22 cellular contexts compared by ENCODE assay signal in genomic region chr13:99608345-99608744, GRCh38. TPM values are rescaled to one million over a fixed set of nuclear protein-coding genes. Genes with fewer than 3 reads are reported as not detected.
A peak's percentile ranks its signal among the peaks of the same experiment; 100 is the strongest.
DNase-seq lines count a peak whose midpoint lies in the region; ATAC-seq and TF ChIP-seq lines count a peak whose summit lies in the region.
"Had no signal": no experiment of that assay in that cellular context is flagged by ENCODE, and none has a peak within 500 bp of the region (broad histone marks: within the 10 kb centered on the region; RNA-seq: fewer than 3 reads in every experiment).

No MANE protein-coding gene starts in this region.

- no peaks in the 10 kb centered on the region for H3K9me3 Mint-ChIP-seq in activated T-cell treated with anti-CD3 and anti-CD28 coated beads, Interleukin-2, amount 50 U/mL, for 4 hours
- H3K9me3 Mint-ChIP-seq in IgD-negative memory B cell (no peaks in the 10 kb centered on the region), osteocyte (ENCODE audit: unreplicated experiment) (no peaks in the 10 kb centered on the region)
- H3K9me3 Mint-ChIP-seq in effector memory CD8-positive, alpha-beta T cell: no peaks in the 10 kb centered on the region

- TF ChIP-seq CTCF in osteocyte (IDR thresholded peaks at IDR 0.05) (no peak), left lung (IDR thresholded peaks at IDR 0.05) (no peak)

- peaks cover 29% of the 10 kb centered on the region for H3K4me1 Mint-ChIP-seq in activated T-cell treated with anti-CD3 and anti-CD28 coated beads, Interleukin-2, amount 50 U/mL, for 4 hours (ENCODE audit: low read depth)
- H3K4me1 Mint-ChIP-seq in IgD-negative memory B cell (peaks cover 23 to 28% (median 28%) of the 10 kb centered on the region in 3 donors), osteocyte (ENCODE audit: unreplicated experiment) (peaks cover 25% of the 10 kb centered on the region)
- peaks cover 22 to 24% of the 10 kb centered on the region in 2 donors for H3K4me1 Mint-ChIP-seq in effector memory CD8-positive, alpha-beta T cell (ENCODE audit: low read depth in 2 of 2)

- no peak overlapping the region for H3K4me3 ChIP-seq in left lung
- H3K4me3 ChIP-seq: esophagus muscularis mucosa, GM12878, psoas muscle, thyroid gland had no signal

- no peak overlapping the region for H3K27ac ChIP-seq in left lung
- H3K27ac ChIP-seq: esophagus muscularis mucosa, psoas muscle, thyroid gland had no signal

- H3K9me3 ChIP-seq in left lung: no peaks in the 10 kb centered on the region
- H3K9me3 ChIP-seq: esophagus muscularis mucosa, psoas muscle, thyroid gland had no signal

- no peak for ATAC-seq in activated T-cell treated with anti-CD3 and anti-CD28 coated beads, Interleukin-2, amount 50 U/mL, for 4 hours
- no peak for ATAC-seq in effector memory CD8-positive, alpha-beta T cell (replicated peaks)
- no peak for ATAC-seq in left lung
- ATAC-seq: GM12878, psoas muscle had no signal

- no peaks in the 10 kb centered on the region for H3K27me3 Mint-ChIP-seq in activated T-cell treated with anti-CD3 and anti-CD28 coated beads, Interleukin-2, amount 50 U/mL, for 4 hours (ENCODE audit: low read depth)
- H3K27me3 Mint-ChIP-seq in IgD-negative memory B cell (no peaks in the 10 kb centered on the region), osteocyte (ENCODE audit: unreplicated experiment) (no peaks in the 10 kb centered on the region)
- H3K27me3 Mint-ChIP-seq in effector memory CD8-positive, alpha-beta T cell: no peaks in the 10 kb centered on the region

- H3K4me3 Mint-ChIP-seq in activated T-cell treated with anti-CD3 and anti-CD28 coated beads, Interleukin-2, amount 50 U/mL, for 4 hours: peak overlapping the region; percentile 62
- peak overlapping the region in 3 of 4 donors; percentile 54 to 85 (median 76) for H3K4me3 Mint-ChIP-seq in IgD-negative memory B cell
- H3K4me3 Mint-ChIP-seq in effector memory CD8-positive, alpha-beta T cell: peak overlapping the region; percentile 5 to 26
- H3K4me3 Mint-ChIP-seq in osteocyte (ENCODE audit: unreplicated experiment): peak overlapping the region; percentile 18
- H3K4me3 Mint-ChIP-seq: CD14-positive monocyte had no signal

- no peaks in the 10 kb centered on the region for H3K27me3 ChIP-seq in left lung
- H3K27me3 ChIP-seq: esophagus muscularis mucosa, thyroid gland had no signal

- peaks cover 0 to 16% of the 10 kb centered on the region in 2 donors for H3K4me1 ChIP-seq in left lung

- H3K36me3 Mint-ChIP-seq in activated T-cell treated with anti-CD3 and anti-CD28 coated beads, Interleukin-2, amount 50 U/mL, for 4 hours (ENCODE audit: insufficient read depth): no peaks in the 10 kb centered on the region
- H3K36me3 Mint-ChIP-seq in IgD-negative memory B cell (no peaks in the 10 kb centered on the region), osteocyte (ENCODE audit: unreplicated experiment) (no peaks in the 10 kb centered on the region)
- peaks cover 5% of the 10 kb centered on the region for H3K36me3 Mint-ChIP-seq in effector memory CD8-positive, alpha-beta T cell (ENCODE audit: insufficient read depth)

- intact Hi-C loops in left lung (cut with DNase I): no loop called here

- no peaks in the 10 kb centered on the region for H3K36me3 ChIP-seq in left lung
- H3K36me3 ChIP-seq: esophagus muscularis mucosa, thyroid gland had no signal

- peak overlapping the region in 1 of 3 donors; percentile 64 for H3K27ac Mint-ChIP-seq in IgD-negative memory B cell
- no peak overlapping the region for H3K27ac Mint-ChIP-seq in effector memory CD8-positive, alpha-beta T cell
- H3K27ac Mint-ChIP-seq in osteocyte (ENCODE audit: unreplicated experiment): no peak overlapping the region
- H3K27ac Mint-ChIP-seq: CD14-positive monocyte had no signal

- DNase-seq in activated T-cell treated with anti-CD3 and anti-CD28 coated beads, Interleukin-2, amount 50 U/mL, for 4 hours: no peak
- no peak for DNase-seq in activated T-cell treated with anti-CD3 and anti-CD28 coated beads, Interleukin-2, amount 50 U/mL, for 1 hour
- no peak for DNase-seq in effector memory CD8-positive, alpha-beta T cell
- no peak for DNase-seq in osteocyte (ENCODE audit: extremely low spot score, unreplicated experiment)
- DNase-seq in NCI-H1436 treated with DMSO at 0.1 percent for 48 hours (lab: John Stamatoyannopoulos, UW): no peak
- DNase-seq in left lung: no peak
- DNase-seq in NCI-H2107 (lab: John Stamatoyannopoulos, UW): no peak
- DNase-seq: activated gamma-delta T cell; effector CD8-positive, alpha-beta T cell; Karpas-422; mesendoderm; NCI-H1930; NCI-H226; psoas muscle; SHP77; stimulated activated CD4-positive, alpha-beta T cell treated with anti-CD3 and anti-CD28 coated beads, Interleukin-1b, Interleukin-23, amount 100 ng/mL, for 48 hours; stimulated activated naive CD4-positive, alpha-beta T cell; thyroid gland had no signal

RNA-seq across cellular contexts. Expression of gene CLYBL, which starts 1.9 kb away (rescaled TPM):
- total RNA-seq in activated T-cell treated with anti-CD3 and anti-CD28 coated beads, Interleukin-2, amount 50 U/mL, for 4 hours: 1 to 10 TPM; 2.2 to 3.1 (median 2.7) TPM
- polyA plus RNA-seq in IgD-negative memory B cell: 12.3 TPM
- total RNA-seq in osteocyte (4.4 and 6.4 TPM in 2 replicates), left lung (1 to 10 TPM; 6.4 to 7.6 TPM)

Comparison
In these comparisons a context has a peak if more than half of its experiments do, and no peak if none do; other contexts are left out.
1. H3K4me3 Mint-ChIP-seq: peak in every context shown above with its lines; median percentile 76 in IgD-negative memory B cell; 62 in activated T-cell treated with anti-CD3 and anti-CD28 coated beads, Interleukin-2, amount 50 U/mL, for 4 hours; 18 in osteocyte; 16 in effector memory CD8-positive, alpha-beta T cell.